In the genomic region with DNA sequence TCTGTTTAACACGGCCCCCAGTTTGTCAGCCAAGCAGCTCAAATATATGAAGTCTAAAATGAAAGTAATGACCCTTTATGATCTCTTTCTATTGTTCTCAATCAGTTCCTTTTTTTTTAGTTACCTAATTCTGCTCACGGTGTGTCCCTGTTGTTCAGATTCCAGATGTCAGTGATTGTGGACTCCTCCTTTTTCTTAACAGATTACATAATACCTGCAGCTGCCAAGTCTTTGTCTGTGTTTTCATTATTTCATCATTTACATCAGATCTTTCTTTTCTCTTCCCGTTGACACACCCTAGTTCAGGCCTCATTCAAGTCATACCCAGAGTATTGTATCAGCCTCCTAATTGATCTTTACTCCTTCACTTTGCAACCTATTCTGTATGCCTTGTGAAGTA, we compare ENCODE assay signal across 16 cellular contexts. TPM values are rescaled to one million over a fixed set of nuclear protein-coding genes. Genes with fewer than 3 reads are reported as not detected.
DNase-seq lines count a peak whose midpoint lies in the region; ATAC-seq and TF ChIP-seq lines count a peak whose summit lies in the region.
"Had no signal": no experiment of that assay in that cellular context is flagged by ENCODE, and none has a peak within 500 bp of the region (broad histone marks: within the 10 kb centered on the region; RNA-seq: fewer than 3 reads in every experiment).

No MANE protein-coding gene starts in this region.

- H3K4me3 Mint-ChIP-seq in MCF 10A (ENCODE audit: unreplicated experiment) (no peak overlapping the region), mesothelial cell of epicardium (no peak overlapping the region)
- H3K4me3 Mint-ChIP-seq: activated naive CD4-positive, alpha-beta T cell treated with anti-CD3 and anti-CD28 coated beads for 36 hours; immature natural killer cell had no signal

- H3K4me1 Mint-ChIP-seq in MCF 10A (ENCODE audit: insufficient read depth, unreplicated experiment) (no peaks in the 10 kb centered on the region), mesothelial cell of epicardium (no peaks in the 10 kb centered on the region)
- H3K4me1 Mint-ChIP-seq: immature natural killer cell had no signal

- CTCF ChIA-PET in MCF 10A (lab: Yijun Ruan, JAX) = interaction anchor here (0.6 to 1.1 kb wide), 2 partner anchors 68 to 359 kb away, joined by 3 to 5 read pairs; no protein-coding TSS in a partner anchor

- DNase-seq in MCF 10A (ENCODE audit: unreplicated experiment) (peak; percentile 70), breast epithelium (ENCODE audit: low spot score in 2 of 2) (no peak), NCI-H748 treated with DMSO at 0.1 percent for 48 hours (lab: John Stamatoyannopoulos, UW) (peak; percentile 5), dermis blood vessel endothelial cell (peak; percentile 59), sciatic nerve (ENCODE audit: low spot score) (no peak), mesothelial cell of epicardium (ENCODE audit: low spot score in 2 of 2, unreplicated experiment in 2 of 2) (no peak), NCI-H1105 (lab: John Stamatoyannopoulos, UW) (no peak)
- DNase-seq: activated naive CD4-positive, alpha-beta T cell treated with anti-CD3 and anti-CD28 coated beads for 36 hours; central memory CD4-positive, alpha-beta T cell; esophagus squamous epithelium; immature natural killer cell; NCI-H446; stimulated activated CD4-positive, alpha-beta T cell treated with anti-CD3 and anti-CD28 coated beads, Interleukin-1b, Interleukin-23, amount 100 ng/mL, for 48 hours had no signal

- BruUV-seq in MCF 10A (replicated peaks; lab: Mats Ljungman, UMichigan) = no TSS peak

- TF ChIP-seq CTCF in MCF 10A (IDR thresholded peaks at IDR 0.05; ENCODE audit: unreplicated experiment) (no peak), breast epithelium (IDR thresholded peaks at IDR 0.05) (no peak), mesothelial cell of epicardium (IDR thresholded peaks at IDR 0.05; ENCODE audit: unreplicated experiment) (no peak)

- no peaks in the 10 kb centered on the region for H3K4me1 ChIP-seq in breast epithelium
- H3K4me1 ChIP-seq: prostate gland had no signal

- H3K36me3 ChIP-seq in breast epithelium = no peaks in the 10 kb centered on the region

- H3K9me3 ChIP-seq in breast epithelium = no peaks in the 10 kb centered on the region
- H3K9me3 ChIP-seq: esophagus squamous epithelium, prostate gland had no signal

- H3K9me3 Mint-ChIP-seq in MCF 10A (ENCODE audit: unreplicated experiment) = no peaks in the 10 kb centered on the region
- no peaks in the 10 kb centered on the region for H3K9me3 Mint-ChIP-seq in mesothelial cell of epicardium
- H3K9me3 Mint-ChIP-seq: activated naive CD4-positive, alpha-beta T cell treated with anti-CD3 and anti-CD28 coated beads for 36 hours; immature natural killer cell had no signal

- intact Hi-C loops in MCF 10A (cut with micrococcal nuclease) (loop anchor here (10.0 kb wide), 1 partner anchor 117 kb away; a partner anchor contains a TSS), breast epithelium (cut with DNase I; ENCODE audit: low total_unique reads) (no loop called here), sciatic nerve (cut with DNase I) (no loop called here)

- no peak overlapping the region for H3K4me3 ChIP-seq in breast epithelium
- H3K4me3 ChIP-seq: esophagus squamous epithelium, prostate gland had no signal

- H3K27me3 Mint-ChIP-seq in MCF 10A (ENCODE audit: insufficient read depth, unreplicated experiment) (no peaks in the 10 kb centered on the region), mesothelial cell of epicardium (ENCODE audit: low read depth) (no peaks in the 10 kb centered on the region)

- H3K36me3 Mint-ChIP-seq in MCF 10A (ENCODE audit: insufficient read depth, unreplicated experiment) = peaks cover 43% of the 10 kb centered on the region
- peaks cover 16% of the 10 kb centered on the region for H3K36me3 Mint-ChIP-seq in mesothelial cell of epicardium

- peak overlapping the region in 1 of 2 donors; percentile 49 for H3K27ac ChIP-seq in breast epithelium
- H3K27ac ChIP-seq: KMS-11, prostate gland had no signal

- H3K27ac Mint-ChIP-seq in MCF 10A (ENCODE audit: low read depth, unreplicated experiment) (no peak overlapping the region), mesothelial cell of epicardium (no peak overlapping the region)
- H3K27ac Mint-ChIP-seq: activated naive CD4-positive, alpha-beta T cell treated with anti-CD3 and anti-CD28 coated beads for 36 hours; immature natural killer cell had no signal

- ATAC-seq in sciatic nerve = peak; percentile 85
- ATAC-seq in HG02981 (IDR thresholded peaks at IDR 0.05; ENCODE audit: unreplicated experiment) = no peak

- POLR2A ChIA-PET in MCF 10A (lab: Yijun Ruan, JAX) = no interaction called here

- TF ChIP-seq POLR2A in breast epithelium (IDR thresholded peaks at IDR 0.05) = no peak

- H3K27me3 ChIP-seq in breast epithelium = no peaks in the 10 kb centered on the region
- H3K27me3 ChIP-seq: esophagus squamous epithelium had no signal

RNA-seq across cellular contexts. Expression of a gene that starts 56.1 kb away (rescaled TPM):
- 31.9 and 34.7 TPM in 2 replicates for total RNA-seq in MCF 10A (2022)
- 10 to 100 TPM; 37.0 to 64.5 (median 53.1) TPM for total RNA-seq in breast epithelium
- 79.1 and 84.1 TPM in 2 replicates for total RNA-seq in dermis blood vessel endothelial cell
- total RNA-seq in sciatic nerve = 85.2 TPM
- total RNA-seq in mesothelial cell of epicardium = 323 to 328 TPM (median 325 TPM) in 3 replicates

Comparison
In these comparisons a context has a peak if more than half of its experiments do, and no peak if none do; other contexts are left out.
1. DNase-seq: peak in MCF 10A (single experiment), NCI-H748 treated with DMSO at 0.1 percent for 48 hours (single experiment) and dermis blood vessel endothelial cell (single experiment); none in breast epithelium (0 of 2), sciatic nerve (single experiment), mesothelial cell of epicardium (0 of 2) and NCI-H1105 (single experiment).